Comparison of ENCODE assay signal across 10 cellular contexts in the genomic region with DNA sequence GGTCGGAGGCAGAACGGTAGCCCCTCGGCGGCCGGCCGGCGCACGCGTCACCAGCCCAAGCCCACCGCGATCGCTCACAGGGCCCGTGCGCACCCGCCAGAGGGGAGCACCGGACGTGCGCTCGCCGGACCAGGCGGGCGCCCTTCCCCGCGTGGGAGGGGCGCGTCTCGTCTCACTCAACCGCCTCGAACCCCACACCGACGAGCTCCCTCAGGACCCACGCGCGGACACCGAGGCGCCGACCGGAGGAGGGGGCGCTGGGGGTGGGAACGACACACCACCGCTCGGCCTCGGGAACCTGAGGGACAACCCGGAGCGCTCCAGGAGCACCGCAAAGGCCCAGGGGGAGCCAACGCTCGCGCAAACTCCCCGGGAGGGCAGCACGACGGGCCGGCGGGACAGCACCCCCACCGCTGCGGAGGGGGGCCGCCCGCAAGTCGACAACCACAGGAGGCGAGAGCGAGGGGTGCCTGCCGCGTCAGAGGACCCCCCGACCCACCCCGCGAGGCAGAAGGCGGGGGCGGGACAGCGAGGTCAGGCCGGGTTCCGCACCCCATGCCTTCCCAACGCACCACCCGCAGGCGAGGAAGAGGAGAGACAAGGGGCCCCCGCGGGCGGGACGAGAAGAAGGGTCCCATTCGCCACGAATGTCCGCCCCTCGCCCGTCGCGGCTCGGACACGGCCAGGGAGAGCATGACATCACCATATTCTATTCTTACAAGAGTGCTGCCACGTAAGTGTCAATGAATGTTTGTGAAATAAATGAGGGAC.
DNase-seq lines count a peak whose midpoint lies in the region; ATAC-seq and TF ChIP-seq lines count a peak whose summit lies in the region.
"Had no signal": no experiment of that assay in that cellular context is flagged by ENCODE, and none has a peak within 500 bp of the region (broad histone marks: within the 10 kb centered on the region; RNA-seq: fewer than 3 reads in every experiment).

No MANE protein-coding gene starts in this region.

- ATAC-seq in gastroesophageal sphincter (no peak), HG03460 (IDR thresholded peaks at IDR 0.05; ENCODE audit: unreplicated experiment) (no peak)

- TF ChIP-seq CTCF in colonic mucosa (IDR thresholded peaks at IDR 0.05) (no peak), gastroesophageal sphincter (IDR thresholded peaks at IDR 0.05) (no peak)

- peak overlapping the region; percentile 57 for H3K4me3 Mint-ChIP-seq in activated CD4-positive, alpha-beta T cell treated with anti-CD3 and anti-CD28 coated beads, Interleukin-2, amount 10 ng/mL, durations not matched to agents 24 days and 14 days
- H3K4me3 Mint-ChIP-seq: dendritic cell treated with granulocyte-macrophage colony-stimulating factor and Interleukin-4, amounts not matched to agents 40 ng/mL and 50 ng/mL, for 4 days had no signal

- no peaks in the 10 kb centered on the region for H3K9me3 ChIP-seq in effector memory CD4-positive, alpha-beta T cell (ENCODE audit: control insufficient read depth, low read length)
- H3K9me3 ChIP-seq in colonic mucosa, result no peaks in the 10 kb centered on the region
- no peaks in the 10 kb centered on the region for H3K9me3 ChIP-seq in gastroesophageal sphincter

- peaks cover 19% of the 10 kb centered on the region for H3K27me3 Mint-ChIP-seq in activated CD4-positive, alpha-beta T cell treated with anti-CD3 and anti-CD28 coated beads, Interleukin-2, amount 10 ng/mL, durations not matched to agents 24 days and 14 days

- H3K4me3 ChIP-seq in effector memory CD4-positive, alpha-beta T cell (ENCODE audit: insufficient read depth, low read depth, low read length, poor library complexity, severe bottlenecking), result peak overlapping the region; percentile 46
- H3K4me3 ChIP-seq in colonic mucosa, result no peak overlapping the region
- H3K4me3 ChIP-seq in gastroesophageal sphincter, result peak overlapping the region in 1 of 2 donors; percentile 45

- TF ChIP-seq EP300 in gastroesophageal sphincter (IDR thresholded peaks at IDR 0.05), result no peak

- WGBS in gastroesophageal sphincter (ENCODE audit: low coverage in 1 of 2), 2 donors, result 0 to 9% methylated on average over 1 to 14 of the region's 88 CpGs

- no peaks in the 10 kb centered on the region for H3K36me3 ChIP-seq in effector memory CD4-positive, alpha-beta T cell (ENCODE audit: control insufficient read depth, insufficient read depth, low read length)
- H3K36me3 ChIP-seq in colonic mucosa, result no peaks in the 10 kb centered on the region
- no peaks in the 10 kb centered on the region for H3K36me3 ChIP-seq in gastroesophageal sphincter

- peak; percentile 49 for DNase-seq in ELF-1 (ENCODE audit: low read depth, low spot score)
- DNase-seq in activated CD4-positive, alpha-beta T cell treated with anti-CD3 and anti-CD28 coated beads, Interleukin-2, amount 10 ng/mL, durations not matched to agents 24 days and 14 days, result peak; percentile 56
- no peak for DNase-seq in effector memory CD4-positive, alpha-beta T cell
- peak; percentile 74 for DNase-seq in posterior vena cava (ENCODE audit: low spot score)
- DNase-seq in colonic mucosa, result no peak
- DNase-seq in activated gamma-delta T cell treated with Interleukin-2 at 50 U/mL for 16 hours, result no peak
- DNase-seq: NCI-H187 treated with DMSO at 0.1 percent for 48 hours had no signal

- H3K4me1 Mint-ChIP-seq in activated CD4-positive, alpha-beta T cell treated with anti-CD3 and anti-CD28 coated beads, Interleukin-2, amount 10 ng/mL, durations not matched to agents 24 days and 14 days, result peaks cover 7% of the 10 kb centered on the region

- no peaks in the 10 kb centered on the region for H3K4me1 ChIP-seq in effector memory CD4-positive, alpha-beta T cell (ENCODE audit: control insufficient read depth, insufficient read depth, low read length, poor library complexity, severe bottlenecking)
- H3K4me1 ChIP-seq in colonic mucosa (no peaks in the 10 kb centered on the region), gastroesophageal sphincter (peaks cover 0 to 19% (median 11%) of the 10 kb centered on the region in 3 donors)

- H3K27ac ChIP-seq in effector memory CD4-positive, alpha-beta T cell (ENCODE audit: insufficient read depth, low read length, poor library complexity, severe bottlenecking), result peak overlapping the region; percentile 25
- H3K27ac ChIP-seq in colonic mucosa (no peak overlapping the region), gastroesophageal sphincter (no peak overlapping the region)

- peaks cover 2% of the 10 kb centered on the region for H3K36me3 Mint-ChIP-seq in activated CD4-positive, alpha-beta T cell treated with anti-CD3 and anti-CD28 coated beads, Interleukin-2, amount 10 ng/mL, durations not matched to agents 24 days and 14 days (ENCODE audit: low read depth)

- H3K9me3 Mint-ChIP-seq in activated CD4-positive, alpha-beta T cell treated with anti-CD3 and anti-CD28 coated beads, Interleukin-2, amount 10 ng/mL, durations not matched to agents 24 days and 14 days, result peaks cover 14% of the 10 kb centered on the region
- H3K9me3 Mint-ChIP-seq: dendritic cell treated with granulocyte-macrophage colony-stimulating factor and Interleukin-4, amounts not matched to agents 40 ng/mL and 50 ng/mL, for 4 days had no signal

- intact Hi-C loops in activated CD4-positive, alpha-beta T cell treated with anti-CD3 and anti-CD28 coated beads, Interleukin-2, amount 10 ng/mL, durations not matched to agents 24 days and 14 days (cut with micrococcal nuclease), result no loop called here
- intact Hi-C loops in posterior vena cava (cut with DNase I), result no loop called here
- intact Hi-C loops in colonic mucosa (cut with DNase I), result no loop called here

- no peak overlapping the region for H3K9ac ChIP-seq in colonic mucosa (ENCODE audit: low read depth in 2 of 2, low read length in 2 of 2)

- peaks cover 5% of the 10 kb centered on the region for H3K27me3 ChIP-seq in effector memory CD4-positive, alpha-beta T cell (replicated peaks; ENCODE audit: control insufficient read depth, insufficient read depth, low read length, poor library complexity, severe bottlenecking)
- H3K27me3 ChIP-seq in colonic mucosa, result peaks cover 13% of the 10 kb centered on the region
- peaks cover 48% of the 10 kb centered on the region for H3K27me3 ChIP-seq in gastroesophageal sphincter

- no peak for TF ChIP-seq POLR2A in gastroesophageal sphincter (IDR thresholded peaks at IDR 0.05)

- H3K27ac Mint-ChIP-seq in activated CD4-positive, alpha-beta T cell treated with anti-CD3 and anti-CD28 coated beads, Interleukin-2, amount 10 ng/mL, durations not matched to agents 24 days and 14 days, result no peak overlapping the region
- H3K27ac Mint-ChIP-seq: dendritic cell treated with granulocyte-macrophage colony-stimulating factor and Interleukin-4, amounts not matched to agents 40 ng/mL and 50 ng/mL, for 4 days had no signal

Comparison
In these comparisons a context has a peak if more than half of its experiments do, and no peak if none do; other contexts are left out.
1. DNase-seq: peak in ELF-1 (single experiment), activated CD4-positive, alpha-beta T cell treated with anti-CD3 and anti-CD28 coated beads, Interleukin-2, amount 10 ng/mL, durations not matched to agents 24 days and 14 days (single experiment) and posterior vena cava (single experiment); none in effector memory CD4-positive, alpha-beta T cell (0 of 3), colonic mucosa (single experiment) and activated gamma-delta T cell treated with Interleukin-2 at 50 U/mL for 16 hours (single experiment).